ENCODE assay signal across 1 cellular context in the genomic region with DNA sequence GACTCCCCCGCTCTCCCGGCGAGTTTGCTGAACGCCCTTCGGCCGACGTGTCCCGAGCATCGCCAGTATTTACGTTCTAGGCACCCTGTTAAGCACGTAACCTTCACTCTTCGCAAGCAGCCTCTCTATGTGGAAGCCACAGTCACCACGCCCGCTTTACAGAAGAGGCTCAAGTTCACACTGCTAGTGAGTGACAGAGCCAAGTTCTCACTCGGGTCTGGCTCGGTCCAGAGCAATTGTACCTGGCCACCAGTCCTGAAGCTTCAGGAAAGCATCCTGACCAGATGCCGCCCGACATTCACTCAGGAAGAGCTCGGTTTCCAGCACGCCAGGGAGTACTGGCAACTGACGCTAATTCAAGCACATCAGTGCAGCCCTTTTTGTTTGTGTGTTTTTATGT.
TF ChIP-seq lines count a peak whose summit lies in the region.

No MANE protein-coding gene starts in this region.

TF ChIP-seq in GM23338, 12 proteins besides CTCF, POLR2A, EP300 and RAD21 (continued from another document):
- TF ChIP-seq, protein P1, sequence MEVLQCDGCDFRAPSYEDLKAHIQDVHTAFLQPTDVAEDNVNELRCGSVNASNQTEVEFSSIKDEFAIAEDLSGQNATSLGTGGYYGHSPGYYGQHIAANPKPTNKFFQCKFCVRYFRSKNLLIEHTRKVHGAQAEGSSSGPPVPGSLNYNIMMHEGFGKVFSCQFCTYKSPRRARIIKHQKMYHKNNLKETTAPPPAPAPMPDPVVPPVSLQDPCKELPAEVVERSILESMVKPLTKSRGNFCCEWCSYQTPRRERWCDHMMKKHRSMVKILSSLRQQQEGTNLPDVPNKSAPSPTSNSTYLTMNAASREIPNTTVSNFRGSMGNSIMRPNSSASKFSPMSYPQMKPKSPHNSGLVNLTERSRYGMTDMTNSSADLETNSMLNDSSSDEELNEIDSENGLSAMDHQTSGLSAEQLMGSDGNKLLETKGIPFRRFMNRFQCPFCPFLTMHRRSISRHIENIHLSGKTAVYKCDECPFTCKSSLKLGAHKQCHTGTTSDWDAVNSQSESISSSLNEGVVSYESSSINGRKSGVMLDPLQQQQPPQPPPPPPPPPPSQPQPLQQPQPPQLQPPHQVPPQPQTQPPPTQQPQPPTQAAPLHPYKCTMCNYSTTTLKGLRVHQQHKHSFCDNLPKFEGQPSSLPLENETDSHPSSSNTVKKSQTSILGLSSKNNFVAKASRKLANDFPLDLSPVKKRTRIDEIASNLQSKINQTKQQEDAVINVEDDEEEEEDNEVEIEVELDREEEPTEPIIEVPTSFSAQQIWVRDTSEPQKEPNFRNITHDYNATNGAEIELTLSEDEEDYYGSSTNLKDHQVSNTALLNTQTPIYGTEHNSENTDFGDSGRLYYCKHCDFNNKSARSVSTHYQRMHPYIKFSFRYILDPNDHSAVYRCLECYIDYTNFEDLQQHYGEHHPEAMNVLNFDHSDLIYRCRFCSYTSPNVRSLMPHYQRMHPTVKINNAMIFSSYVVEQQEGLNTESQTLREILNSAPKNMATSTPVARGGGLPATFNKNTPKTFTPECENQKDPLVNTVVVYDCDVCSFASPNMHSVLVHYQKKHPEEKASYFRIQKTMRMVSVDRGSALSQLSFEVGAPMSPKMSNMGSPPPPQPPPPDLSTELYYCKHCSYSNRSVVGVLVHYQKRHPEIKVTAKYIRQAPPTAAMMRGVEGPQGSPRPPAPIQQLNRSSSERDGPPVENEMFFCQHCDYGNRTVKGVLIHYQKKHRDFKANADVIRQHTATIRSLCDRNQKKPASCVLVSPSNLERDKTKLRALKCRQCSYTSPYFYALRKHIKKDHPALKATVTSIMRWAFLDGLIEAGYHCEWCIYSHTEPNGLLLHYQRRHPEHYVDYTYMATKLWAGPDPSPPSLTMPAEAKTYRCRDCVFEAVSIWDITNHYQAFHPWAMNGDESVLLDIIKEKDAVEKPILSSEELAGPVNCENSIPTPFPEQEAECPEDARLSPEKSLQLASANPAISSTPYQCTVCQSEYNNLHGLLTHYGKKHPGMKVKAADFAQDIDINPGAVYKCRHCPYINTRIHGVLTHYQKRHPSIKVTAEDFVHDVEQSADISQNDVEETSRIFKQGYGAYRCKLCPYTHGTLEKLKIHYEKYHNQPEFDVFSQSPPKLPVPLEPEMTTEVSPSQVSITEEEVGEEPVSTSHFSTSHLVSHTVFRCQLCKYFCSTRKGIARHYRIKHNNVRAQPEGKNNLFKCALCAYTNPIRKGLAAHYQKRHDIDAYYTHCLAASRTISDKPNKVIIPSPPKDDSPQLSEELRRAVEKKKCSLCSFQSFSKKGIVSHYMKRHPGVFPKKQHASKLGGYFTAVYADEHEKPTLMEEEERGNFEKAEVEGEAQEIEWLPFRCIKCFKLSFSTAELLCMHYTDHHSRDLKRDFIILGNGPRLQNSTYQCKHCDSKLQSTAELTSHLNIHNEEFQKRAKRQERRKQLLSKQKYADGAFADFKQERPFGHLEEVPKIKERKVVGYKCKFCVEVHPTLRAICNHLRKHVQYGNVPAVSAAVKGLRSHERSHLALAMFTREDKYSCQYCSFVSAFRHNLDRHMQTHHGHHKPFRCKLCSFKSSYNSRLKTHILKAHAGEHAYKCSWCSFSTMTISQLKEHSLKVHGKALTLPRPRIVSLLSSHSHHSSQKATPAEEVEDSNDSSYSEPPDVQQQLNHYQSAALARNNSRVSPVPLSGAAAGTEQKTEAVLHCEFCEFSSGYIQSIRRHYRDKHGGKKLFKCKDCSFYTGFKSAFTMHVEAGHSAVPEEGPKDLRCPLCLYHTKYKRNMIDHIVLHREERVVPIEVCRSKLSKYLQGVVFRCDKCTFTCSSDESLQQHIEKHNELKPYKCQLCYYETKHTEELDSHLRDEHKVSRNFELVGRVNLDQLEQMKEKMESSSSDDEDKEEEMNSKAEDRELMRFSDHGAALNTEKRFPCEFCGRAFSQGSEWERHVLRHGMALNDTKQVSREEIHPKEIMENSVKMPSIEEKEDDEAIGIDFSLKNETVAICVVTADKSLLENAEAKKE (CRISPR knock-in tag; IDR thresholded peaks at IDR 0.05) = no peak
- no peak for TF ChIP-seq ZNF114 (CRISPR knock-in tag; IDR thresholded peaks at IDR 0.05)
- TF ChIP-seq STAT1 (IDR thresholded peaks at IDR 0.05; ENCODE audit: unreplicated experiment) = no peak
- no peak for TF ChIP-seq CREB1 (CRISPR knock-in tag; IDR thresholded peaks at IDR 0.05; ENCODE audit: low read depth)
- no peak for TF ChIP-seq EZH2 (IDR thresholded peaks at IDR 0.05; ENCODE audit: low read depth, unreplicated experiment)
- TF ChIP-seq ZNF331 (CRISPR knock-in tag; IDR thresholded peaks at IDR 0.05; ENCODE audit: low read depth) = no peak
